ENCODE assay signal across 36 cellular contexts in genomic region chr18:45336431-45336830, GRCh38.
"Had no signal": no experiment of that assay in that cellular context is flagged by ENCODE, and none has a peak within 500 bp of the region (broad histone marks: within the 10 kb centered on the region; RNA-seq: fewer than 3 reads in every experiment).

No MANE protein-coding gene starts in this region.

- H3K27ac ChIP-seq: brain microvascular endothelial cell, cardiac muscle cell, Peyer's patch, SJSA1 had no signal

- H3K9me3 ChIP-seq: MG63, Peyer's patch, SJSA1, SK-N-SH had no signal

- H3K36me3 Mint-ChIP-seq: activated CD4-positive, alpha-beta memory T cell treated with anti-CD3 and anti-CD28 coated beads for 36 hours; activated naive CD4-positive, alpha-beta T cell treated with anti-CD3 and anti-CD28 coated beads, Interleukin-2, amount 10 ng/mL, durations not matched to agents 7 days and 5 days; activated naive CD8-positive, alpha-beta T cell had no signal

- FAIRE-seq: TTC549 had no signal

- H3K4me3 ChIP-seq: cardiac muscle cell, MG63, Peyer's patch, SJSA1 had no signal

- H3K9me3 Mint-ChIP-seq: activated CD4-positive, alpha-beta memory T cell treated with anti-CD3 and anti-CD28 coated beads for 36 hours; activated CD4-positive, alpha-beta T cell treated with anti-CD3 and anti-CD28 coated beads, Interleukin-2, amount 10 ng/mL, durations not matched to agents 7 days and 5 days; activated naive CD4-positive, alpha-beta T cell treated with anti-CD3 and anti-CD28 coated beads, Interleukin-2, amount 10 ng/mL, durations not matched to agents 7 days and 5 days; activated naive CD8-positive, alpha-beta T cell treated with anti-CD3 and anti-CD28 coated beads, Interleukin-2, amount 50 U/mL, for 24 hours; T-helper 1 cell treated with Interleukin-12 subunit alpha and Interleukin-12 subunit beta and Interleukin-4 antibody, amounts not matched to agents 30 μg/mL and 1 μg/mL, for 36 hours; T-helper 2 cell treated with Interferon-gamma antibody and Interleukin-4, amounts not matched to agents 5 μg/mL and 100 μg/mL, for 36 hours had no signal

- H3K27me3 ChIP-seq: brain microvascular endothelial cell, cardiac muscle cell, MG63, Peyer's patch, SJSA1 had no signal

- H3K27ac Mint-ChIP-seq: activated CD4-positive, alpha-beta memory T cell treated with anti-CD3 and anti-CD28 coated beads for 36 hours; activated CD4-positive, alpha-beta T cell treated with anti-CD3 and anti-CD28 coated beads for 36 hours; activated CD4-positive, alpha-beta T cell treated with anti-CD3 and anti-CD28 coated beads, Interleukin-2, amount 10 ng/mL, durations not matched to agents 7 days and 5 days; activated naive CD4-positive, alpha-beta T cell treated with anti-CD3 and anti-CD28 coated beads, Interleukin-2, amount 10 ng/mL, durations not matched to agents 7 days and 5 days; activated naive CD8-positive, alpha-beta T cell; activated naive CD8-positive, alpha-beta T cell treated with anti-CD3 and anti-CD28 coated beads, Interleukin-2, amount 50 U/mL, for 24 hours; T-helper 1 cell treated with Interleukin-12 subunit alpha and Interleukin-12 subunit beta and Interleukin-4 antibody, amounts not matched to agents 30 μg/mL and 1 μg/mL, for 36 hours; T-helper 2 cell treated with Interferon-gamma antibody and Interleukin-4, amounts not matched to agents 5 μg/mL and 100 μg/mL, for 36 hours; WTC11 had no signal

- H3K9ac ChIP-seq: SK-N-SH had no signal

- H3K4me3 Mint-ChIP-seq: activated CD4-positive, alpha-beta memory T cell treated with anti-CD3 and anti-CD28 coated beads for 36 hours; activated CD4-positive, alpha-beta T cell treated with anti-CD3 and anti-CD28 coated beads for 36 hours; activated CD4-positive, alpha-beta T cell treated with anti-CD3 and anti-CD28 coated beads, Interleukin-2, amount 10 ng/mL, durations not matched to agents 7 days and 5 days; activated naive CD4-positive, alpha-beta T cell treated with anti-CD3 and anti-CD28 coated beads, Interleukin-2, amount 10 ng/mL, durations not matched to agents 7 days and 5 days; activated naive CD8-positive, alpha-beta T cell; activated naive CD8-positive, alpha-beta T cell treated with anti-CD3 and anti-CD28 coated beads, Interleukin-2, amount 50 U/mL, for 24 hours; T-helper 1 cell treated with Interleukin-12 subunit alpha and Interleukin-12 subunit beta and Interleukin-4 antibody, amounts not matched to agents 30 μg/mL and 1 μg/mL, for 36 hours; T-helper 2 cell treated with Interferon-gamma antibody and Interleukin-4, amounts not matched to agents 5 μg/mL and 100 μg/mL, for 36 hours; WTC11 had no signal

- H3K4me1 ChIP-seq: Peyer's patch had no signal

- H3K4me2 ChIP-seq: SK-N-SH had no signal

- H3K36me3 ChIP-seq: brain microvascular endothelial cell, cardiac muscle cell, MG63, Peyer's patch, SJSA1 had no signal

- H3K27me3 Mint-ChIP-seq: activated naive CD4-positive, alpha-beta T cell treated with anti-CD3 and anti-CD28 coated beads, Interleukin-2, amount 10 ng/mL, durations not matched to agents 7 days and 5 days had no signal

- H3K4me1 Mint-ChIP-seq: activated CD4-positive, alpha-beta T cell treated with anti-CD3 and anti-CD28 coated beads for 36 hours; activated CD4-positive, alpha-beta T cell treated with anti-CD3 and anti-CD28 coated beads, Interleukin-2, amount 10 ng/mL, durations not matched to agents 7 days and 5 days; activated naive CD4-positive, alpha-beta T cell treated with anti-CD3 and anti-CD28 coated beads, Interleukin-2, amount 10 ng/mL, durations not matched to agents 7 days and 5 days; activated naive CD8-positive, alpha-beta T cell treated with anti-CD3 and anti-CD28 coated beads, Interleukin-2, amount 50 U/mL, for 24 hours had no signal

- DNase-seq: activated CD4-positive, alpha-beta memory T cell treated with anti-CD3 and anti-CD28 coated beads for 36 hours; activated CD4-positive, alpha-beta T cell treated with anti-CD3 and anti-CD28 coated beads for 36 hours; activated CD4-positive, alpha-beta T cell treated with anti-CD3 and anti-CD28 coated beads, Interleukin-2, amount 10 ng/mL, durations not matched to agents 7 days and 5 days; activated CD8-positive, alpha-beta memory T cell treated with anti-CD3 and anti-CD28 coated beads, Interleukin-2, amount 50 U/mL, for 4 hours; activated effector memory CD4-positive, alpha-beta T cell treated with Interleukin-2 at 50 U/mL for 16 hours; activated naive CD4-positive, alpha-beta T cell treated with anti-CD3 and anti-CD28 coated beads, Interleukin-2, amount 10 ng/mL, durations not matched to agents 7 days and 5 days; activated naive CD8-positive, alpha-beta T cell treated with anti-CD3 and anti-CD28 coated beads, Interleukin-2, amount 50 U/mL, for 24 hours; activated T-cell treated with anti-CD3 and anti-CD28 coated beads for 4 hours; activated T-cell treated with anti-CD3 and anti-CD28 coated beads, Interleukin-2, amount 50 U/mL, for 48 hours; anterior cingulate cortex; brain microvascular endothelial cell; Karpas-422; KBM-7; MG63; NCI-H1048; NCI-H1436; NCI-H187; NCI-H2029 treated with DMSO at 0.1 percent for 48 hours; NCI-H2107; NCI-H2171; NCI-H510A; NCI-H526; NCI-H748 treated with DMSO at 0.1 percent for 48 hours; NK-92 treated with Interleukin-12 subunit alpha and Interleukin-12 subunit beta, amount 100 ng/mL, for 24 hours; PC-3; Peyer's patch; RPMI8226; SHP77 treated with DMSO at 0.1 percent for 48 hours; SK-N-SH had no signal
